21 cellular contexts compared by ENCODE assay signal in genomic region chr6:102501615-102502014, GRCh38.
DNase-seq lines count a peak whose midpoint lies in the region; ATAC-seq, FAIRE-seq and TF ChIP-seq lines count a peak whose summit lies in the region.
"Had no signal": no experiment of that assay in that cellular context is flagged by ENCODE, and none has a peak within 500 bp of the region (broad histone marks: within the 10 kb centered on the region; RNA-seq: fewer than 3 reads in every experiment).

No MANE protein-coding gene starts in this region.

- no peak for TF ChIP-seq RAD21 in GM12878 (IDR thresholded peaks at IDR 0.05; ENCODE audit: insufficient read depth, low read depth, low read length)

- TF ChIP-seq CTCF in GM12878 (IDR thresholded peaks at IDR 0.05 in 2 of 3, conservative IDR thresholded peaks at IDR 0.05 in 1 of 3; ENCODE audit: control insufficient read depth in 2 of 3, extremely low read depth in 1 of 3, insufficient read depth in 1 of 3, low read depth in 3 of 3, low read length in 3 of 3) = no peak

- no peak overlapping the region for H3K27ac ChIP-seq in GM12878 (ENCODE audit: control insufficient read depth, insufficient read depth)
- H3K27ac ChIP-seq: brain microvascular endothelial cell, colonic mucosa, KMS-11, SK-N-MC had no signal

- CTCF ChIA-PET in GM12878 (lab: Yijun Ruan, JAX) = no interaction called here

- H4K20me1 ChIP-seq in GM12878 (ENCODE audit: control insufficient read depth, insufficient read depth) = no peaks in the 10 kb centered on the region

- H3K36me3 ChIP-seq in GM12878 (ENCODE audit: control insufficient read depth in 2 of 2, insufficient read depth in 2 of 2, low read length in 1 of 2) = no peaks in the 10 kb centered on the region
- H3K36me3 ChIP-seq: brain microvascular endothelial cell, colonic mucosa had no signal

- DNase-seq in GM12878 (ENCODE audit: low read depth, low spot score) (peak; percentile 17), DMS79 treated with DMSO at 0.1 percent for 48 hours (lab: John Stamatoyannopoulos, UW) (no peak), iPS-NIHi11 (ENCODE audit: low spot score) (no peak)
- DNase-seq: activated CD4-positive, alpha-beta T cell treated with anti-CD3 and anti-CD28 coated beads, Interleukin-2, amount 50 U/mL, for 4 hours; activated gamma-delta T cell; AML-193; brain microvascular endothelial cell; colonic mucosa; DND-41; endodermal cell; left cardiac atrium; NCI-H2081; NCI-H510A; retina; trophoblast cell had no signal

- no peaks in the 10 kb centered on the region for H3K79me2 ChIP-seq in GM12878 (ENCODE audit: control insufficient read depth, insufficient read depth, low read length)

- POLR2A ChIA-PET in GM12878 (lab: Charles Lee) = no interaction called here

- ATAC-seq in GM18873 (IDR thresholded peaks at IDR 0.05; ENCODE audit: low FRiP score, unreplicated experiment) (peak; percentile 61), GM21786 (IDR thresholded peaks at IDR 0.05; ENCODE audit: unreplicated experiment) (peak; percentile 77), HG03108 (IDR thresholded peaks at IDR 0.05; ENCODE audit: unreplicated experiment) (peak; percentile 44), GM12878 (peak; percentile 88), HG03280 (IDR thresholded peaks at IDR 0.05; ENCODE audit: unreplicated experiment) (no peak)
- ATAC-seq: left cardiac atrium had no signal

- no peak for TF ChIP-seq POLR2A in GM12878 (IDR thresholded peaks at IDR 0.05; ENCODE audit: low read depth, low read length)

- no peaks in the 10 kb centered on the region for H3K27me3 ChIP-seq in GM12878 (replicated peaks in 1 of 2; ENCODE audit: control insufficient read depth in 2 of 2, insufficient read depth in 2 of 2, low read length in 1 of 2)
- H3K27me3 ChIP-seq: brain microvascular endothelial cell, colonic mucosa had no signal

- WGBS in GM12878 (ENCODE audit: insufficient coverage, insufficient replicate concordance, low lambda C conversion rate, missing lambda C conversion rate) = 0% methylated on average over 1 of the region's 1 CpG

- H3K9ac ChIP-seq in GM12878 (ENCODE audit: control insufficient read depth, insufficient read depth, low read length) = no peak overlapping the region
- H3K9ac ChIP-seq: KMS-11 had no signal

- no TSS peak for BruUV-seq in GM12878 (replicated peaks; lab: Mats Ljungman, UMichigan)

- no peaks in the 10 kb centered on the region for H3K4me1 ChIP-seq in GM12878 (ENCODE audit: control insufficient read depth, insufficient read depth, low read length)
- H3K4me1 ChIP-seq: colonic mucosa had no signal

- no peak overlapping the region for H2AFZ ChIP-seq in GM12878 (ENCODE audit: control insufficient read depth, low read depth, low read length)

- SMC1A ChIA-PET in GM12878 (lab: Charles Lee; ENCODE audit: uncharacterized antibody, unreplicated experiment) = no interaction called here

- no peak overlapping the region for H3K4me2 ChIP-seq in GM12878 (ENCODE audit: control insufficient read depth, insufficient read depth)
- H3K4me2 ChIP-seq: KMS-11 had no signal

- intact Hi-C loops in GM12878 (cut with micrococcal nuclease; ENCODE audit: unreplicated experiment) = no loop called here

- in situ Hi-C loops in GM12878 (cut with MboI) = no loop called here

- FAIRE-seq in GM12878 (lab: Jason Lieb, UNC) = no peak

- no peaks in the 10 kb centered on the region; the same call in 2 of the 3 replicates for H3K9me3 ChIP-seq in GM12878 (replicated peaks; ENCODE audit: control insufficient read depth, insufficient read depth, low read length)
- H3K9me3 ChIP-seq: colonic mucosa had no signal

- RAD21 ChIA-PET in GM12878 (lab: Charles Lee; ENCODE audit: unreplicated experiment) = no interaction called here

- no peak overlapping the region for H3K4me3 ChIP-seq in GM12878
- H3K4me3 ChIP-seq: colonic mucosa, SK-N-MC had no signal

- TF ChIP-seq EP300 in GM12878 (IDR thresholded peaks at IDR 0.05; ENCODE audit: borderline replicate concordance in 1 of 2, control insufficient read depth in 1 of 2, low read depth in 2 of 2, low read length in 2 of 2) = peak in 1 of 2 experiments; percentile 55; a peak in 1 of 4 replicates

TF ChIP-seq in GM12878, 131 proteins besides CTCF, POLR2A, EP300 and RAD21 (continues in another document):
- TF ChIP-seq ZNF384 (IDR thresholded peaks at IDR 0.05; ENCODE audit: borderline replicate concordance, low read depth, low read length) (no peak), ZBTB11 (CRISPR knock-in tag; IDR thresholded peaks at IDR 0.05) (no peak), GATAD2B (conservative IDR thresholded peaks at IDR 0.05; ENCODE audit: low read depth) (no peak), BMI1 (IDR thresholded peaks at IDR 0.05; ENCODE audit: borderline replicate concordance) (peak; percentile 74), NRF1 (conservative IDR thresholded peaks at IDR 0.05; ENCODE audit: low read depth, low read length) (no peak), TBL1XR1 (IDR thresholded peaks at IDR 0.05; ENCODE audit: low read depth, low read length) (no peak), MTA2 (IDR thresholded peaks at IDR 0.05; ENCODE audit: low read depth) (peak; percentile 95), BHLHE40 (IDR thresholded peaks at IDR 0.05; ENCODE audit: borderline replicate concordance in 1 of 2, low read depth in 2 of 2, low read length in 1 of 2) (no peak), NKRF (conservative IDR thresholded peaks at IDR 0.05) (no peak), SMAD5 (IDR thresholded peaks at IDR 0.05; ENCODE audit: low read depth) (no peak), ZNF24 (IDR thresholded peaks at IDR 0.05) (peak; percentile 62; the same call in 1 of the 2 replicates), CREM (IDR thresholded peaks at IDR 0.05; ENCODE audit: low read depth) (no peak), HCFC1 (IDR thresholded peaks at IDR 0.05; ENCODE audit: low read length) (no peak), WRNIP1 (IDR thresholded peaks at IDR 0.05; ENCODE audit: borderline replicate concordance, low read depth, low read length) (no peak)
- TF ChIP-seq, protein P1, sequence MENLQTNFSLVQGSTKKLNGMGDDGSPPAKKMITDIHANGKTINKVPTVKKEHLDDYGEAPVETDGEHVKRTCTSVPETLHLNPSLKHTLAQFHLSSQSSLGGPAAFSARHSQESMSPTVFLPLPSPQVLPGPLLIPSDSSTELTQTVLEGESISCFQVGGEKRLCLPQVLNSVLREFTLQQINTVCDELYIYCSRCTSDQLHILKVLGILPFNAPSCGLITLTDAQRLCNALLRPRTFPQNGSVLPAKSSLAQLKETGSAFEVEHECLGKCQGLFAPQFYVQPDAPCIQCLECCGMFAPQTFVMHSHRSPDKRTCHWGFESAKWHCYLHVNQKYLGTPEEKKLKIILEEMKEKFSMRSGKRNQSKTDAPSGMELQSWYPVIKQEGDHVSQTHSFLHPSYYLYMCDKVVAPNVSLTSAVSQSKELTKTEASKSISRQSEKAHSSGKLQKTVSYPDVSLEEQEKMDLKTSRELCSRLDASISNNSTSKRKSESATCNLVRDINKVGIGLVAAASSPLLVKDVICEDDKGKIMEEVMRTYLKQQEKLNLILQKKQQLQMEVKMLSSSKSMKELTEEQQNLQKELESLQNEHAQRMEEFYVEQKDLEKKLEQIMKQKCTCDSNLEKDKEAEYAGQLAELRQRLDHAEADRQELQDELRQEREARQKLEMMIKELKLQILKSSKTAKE (IDR thresholded peaks at IDR 0.05; ENCODE audit: low read depth, poor library complexity, severe bottlenecking) = no peak
